ENCODE assay signal across 8 cellular contexts in genomic region chr17:75181110-75181509, GRCh38. TPM values are rescaled to one million over a fixed set of nuclear protein-coding genes. Genes with fewer than 3 reads are reported as not detected.
DNase-seq lines count a peak whose midpoint lies in the region; ATAC-seq and TF ChIP-seq lines count a peak whose summit lies in the region.

No MANE protein-coding gene starts in this region.

- no peaks in the 10 kb centered on the region for H3K9me3 Mint-ChIP-seq in naive thymus-derived CD8-positive, alpha-beta T cell

- peak overlapping the region; percentile 97; the same call in 1 of the 2 replicates for H3K9ac ChIP-seq in KMS-11

- DNase-seq in AG04450 (ENCODE audit: low read depth, low spot score) (no peak), coronary artery (ENCODE audit: low spot score) (no peak), amygdala (lab: John Stamatoyannopoulos, UW) (no peak), Ammon's horn (ENCODE audit: low spot score) (no peak)
- DNase-seq in naive thymus-derived CD8-positive, alpha-beta T cell, result no peak

- peaks cover 32% of the 10 kb centered on the region for H3K4me1 ChIP-seq in KMS-11 (ENCODE audit: low read depth, poor library complexity, severe bottlenecking)

- no peak for ATAC-seq in naive thymus-derived CD8-positive, alpha-beta T cell
- no peak for ATAC-seq in HG03159 (IDR thresholded peaks at IDR 0.05; ENCODE audit: unreplicated experiment)
- no peak for ATAC-seq in HG02870 (IDR thresholded peaks at IDR 0.05; ENCODE audit: unreplicated experiment)

- POLR2A ChIA-PET in AG04450 (lab: Yijun Ruan, JAX), result no interaction called here
- POLR2A ChIA-PET in naive thymus-derived CD8-positive, alpha-beta T cell (lab: Charles Lee), result interaction anchor here (0.5 to 2.0 kb wide), 6 partner anchors 27 to 165 kb away, joined by 3 to 11 read pairs (median 4); partner anchors contain the start of genes ARMC7, JPT1 and NT5C

- peaks cover 17 to 59% (median 44%) of the 10 kb centered on the region in 4 donors for H3K4me1 Mint-ChIP-seq in naive thymus-derived CD8-positive, alpha-beta T cell

- H3K36me3 Mint-ChIP-seq in naive thymus-derived CD8-positive, alpha-beta T cell, result peaks cover 0 to 45% (median 0%) of the 10 kb centered on the region in 3 donors

- H3K9me3 ChIP-seq in AG04450 (ENCODE audit: control insufficient read depth, insufficient read depth, low read length), result no peaks in the 10 kb centered on the region; the same call in 1 of the 2 replicates

- TF ChIP-seq CTCF in AG04450 (IDR thresholded peaks at IDR 0.05; ENCODE audit: low read depth, low read length) (no peak), KMS-11 (conservative IDR thresholded peaks at IDR 0.05; ENCODE audit: low read depth, low read length) (no peak), coronary artery (IDR thresholded peaks at IDR 0.05) (no peak)

- H3K36me3 ChIP-seq in KMS-11 (ENCODE audit: insufficient read depth), result peaks cover 25% of the 10 kb centered on the region; the same call in 1 of the 2 replicates

- peak overlapping the region; percentile 71 to 98 (median 90) for H3K27ac Mint-ChIP-seq in naive thymus-derived CD8-positive, alpha-beta T cell

- no peak overlapping the region for H3K27ac ChIP-seq in AG04450 (ENCODE audit: low read depth, low read length)
- peak overlapping the region; percentile 99; the same call in 1 of the 2 replicates for H3K27ac ChIP-seq in KMS-11
- H3K27ac ChIP-seq in coronary artery, result no peak overlapping the region

- peaks cover 65% of the 10 kb centered on the region for H3K79me2 ChIP-seq in KMS-11 (ENCODE audit: insufficient read depth, low read depth)

- no peaks in the 10 kb centered on the region for H3K27me3 ChIP-seq in AG04450 (ENCODE audit: control insufficient read depth, insufficient read depth, low read length)
- no peaks in the 10 kb centered on the region for H3K27me3 ChIP-seq in KMS-11 (ENCODE audit: insufficient read depth, low read depth)

- H2AFZ ChIP-seq in KMS-11 (ENCODE audit: low read depth), result no peak overlapping the region

- CTCF ChIA-PET in AG04450 (lab: Charles Lee), result interaction anchor here (2.2 kb wide), 1 partner anchor 9 kb away, joined by 21 read pairs; no protein-coding TSS in a partner anchor

- H3K4me2 ChIP-seq in KMS-11, result peak overlapping the region; percentile 91

- H3K4me3 ChIP-seq in AG04450 (ENCODE audit: low read depth, low read length), result peak overlapping the region; percentile 89
- no peak overlapping the region for H3K4me3 ChIP-seq in KMS-11 (IDR thresholded peaks at IDR 0.05; ENCODE audit: insufficient read depth, low read depth, low read length)
- H3K4me3 ChIP-seq in coronary artery, result peak overlapping the region; percentile 95

- no peaks in the 10 kb centered on the region for H3K27me3 Mint-ChIP-seq in naive thymus-derived CD8-positive, alpha-beta T cell

- H3K4me3 Mint-ChIP-seq in naive thymus-derived CD8-positive, alpha-beta T cell, result peak overlapping the region; percentile 87 to 97 (median 92)

- H4K20me1 ChIP-seq in KMS-11 (ENCODE audit: insufficient read depth), result peaks cover 20% of the 10 kb centered on the region

RNA-seq across cellular contexts. Expression of gene SUMO2, which starts 1.6 kb away (rescaled TPM):
- polyA plus RNA-seq in AG04450 (2011; rRNA removed), result 356 and 439 TPM in 2 replicates
- 186 and 230 TPM in 2 replicates for polyA minus RNA-seq in AG04450 (2011; rRNA and poly(A)+ RNA removed)
- total RNA-seq in naive thymus-derived CD8-positive, alpha-beta T cell, result 100 to 1,000 TPM; 250 to 255 TPM
- polyA plus RNA-seq in naive thymus-derived CD8-positive, alpha-beta T cell, result 100 to 1,000 TPM; 293 to 381 (median 325) TPM

RNA-seq across cellular contexts. Expression of gene NUP85, which starts 24.4 kb away (rescaled TPM):
- 31.5 and 33.3 TPM in 2 replicates for polyA plus RNA-seq in AG04450 (2011; rRNA removed)
- 37.1 and 37.8 TPM in 2 replicates for polyA minus RNA-seq in AG04450 (2011; rRNA and poly(A)+ RNA removed)
- 100 to 1,000 TPM; 150 to 155 TPM for total RNA-seq in naive thymus-derived CD8-positive, alpha-beta T cell
- polyA plus RNA-seq in naive thymus-derived CD8-positive, alpha-beta T cell, result 10 to 100 TPM; 17.3 to 39.4 (median 21.4) TPM

RNA-seq across cellular contexts. Expression of gene JPT1, which starts 26.8 kb away (rescaled TPM):
- polyA plus RNA-seq in AG04450 (2011; rRNA removed), result 89.8 and 97.0 TPM in 2 replicates
- polyA minus RNA-seq in AG04450 (2011; rRNA and poly(A)+ RNA removed), result 31.8 and 53.5 TPM in 2 replicates
- 10 to 100 TPM; 25.6 to 27.0 TPM for total RNA-seq in naive thymus-derived CD8-positive, alpha-beta T cell
- polyA plus RNA-seq in naive thymus-derived CD8-positive, alpha-beta T cell, result 10 to 100 TPM; 68.6 to 76.6 (median 70.7) TPM

RNA-seq across cellular contexts. Expression of gene NT5C, which starts 49.6 kb away (rescaled TPM):
- polyA plus RNA-seq in AG04450 (2011; rRNA removed), result 22.6 and 27.9 TPM in 2 replicates
- polyA minus RNA-seq in AG04450 (2011; rRNA and poly(A)+ RNA removed), result 8.6 and 11.0 TPM in 2 replicates
- total RNA-seq in naive thymus-derived CD8-positive, alpha-beta T cell, result 10 to 100 TPM; 52.8 to 66.6 TPM
- polyA plus RNA-seq in naive thymus-derived CD8-positive, alpha-beta T cell, result 10 to 100 TPM; 46.0 to 53.6 (median 50.6) TPM
